Comparison of ENCODE assay signal across 15 cellular contexts in the genomic region with DNA sequence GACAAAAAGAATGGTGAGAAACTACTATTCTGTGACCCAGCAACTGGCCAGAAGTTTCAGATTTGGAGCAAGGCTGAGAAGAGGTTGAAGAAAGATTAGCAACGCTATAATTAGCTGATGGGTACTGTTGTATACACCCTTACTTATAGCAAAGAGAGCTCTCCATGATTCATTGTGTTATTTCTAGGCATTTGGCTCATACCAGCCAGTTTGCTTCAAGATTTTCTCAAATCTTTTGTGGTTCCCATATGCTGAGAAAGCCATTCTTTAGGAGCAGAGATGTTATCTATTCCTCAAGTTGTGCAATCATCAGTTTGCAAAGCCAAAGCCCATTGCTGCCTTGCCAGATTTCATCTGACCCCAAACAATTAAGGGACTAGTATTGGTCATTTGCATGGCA.
DNase-seq lines count a peak whose midpoint lies in the region; ATAC-seq and TF ChIP-seq lines count a peak whose summit lies in the region.
"Had no signal": no experiment of that assay in that cellular context is flagged by ENCODE, and none has a peak within 500 bp of the region (broad histone marks: within the 10 kb centered on the region; RNA-seq: fewer than 3 reads in every experiment).

No MANE protein-coding gene starts in this region.

- no peak overlapping the region for H3K14ac ChIP-seq in neuronal stem cell (ENCODE audit: low read length)

- no peaks in the 10 kb centered on the region for H3K27me3 ChIP-seq in neuronal stem cell (ENCODE audit: control insufficient read depth in 3 of 3, insufficient read depth in 3 of 3, low read depth in 1 of 3, low read length in 3 of 3)
- H3K27me3 ChIP-seq: cardiac muscle cell had no signal

- no peaks in the 10 kb centered on the region for H3K79me1 ChIP-seq in neuronal stem cell (ENCODE audit: low read depth, low read length)

- no peak for ATAC-seq in stimulated activated effector memory CD8-positive, alpha-beta T cell treated with anti-CD3 and anti-CD28 coated beads, Interleukin-12 subunit alpha, Interleukin-12 subunit beta, amount 100 ng/mL, for 72 hours
- ATAC-seq in GM18909 (IDR thresholded peaks at IDR 0.05; ENCODE audit: poor library complexity, unreplicated experiment) = no peak
- no peak for ATAC-seq in HG03135 (IDR thresholded peaks at IDR 0.05; ENCODE audit: unreplicated experiment)
- ATAC-seq: A549 had no signal

- no peaks in the 10 kb centered on the region for H3K36me3 ChIP-seq in neuronal stem cell (replicated peaks in 1 of 2; ENCODE audit: control insufficient read depth in 2 of 2, insufficient read depth in 2 of 2, low read length in 2 of 2)
- H3K36me3 ChIP-seq: cardiac muscle cell had no signal

- H4K91ac ChIP-seq in neuronal stem cell (ENCODE audit: low read depth, low read length, poor library complexity) = no peak overlapping the region

- CTCF ChIA-PET in AG04449 (lab: Yijun Ruan, JAX) = no interaction called here

- H4K8ac ChIP-seq in neuronal stem cell (ENCODE audit: low read depth, low read length) = no peak overlapping the region

- no peak overlapping the region for H2AK5ac ChIP-seq in neuronal stem cell (ENCODE audit: low read depth, low read length)

- no peak overlapping the region for H3K4ac ChIP-seq in neuronal stem cell (ENCODE audit: low read length)

- no peaks in the 10 kb centered on the region for H3K4me1 ChIP-seq in neuronal stem cell (ENCODE audit: control insufficient read depth in 2 of 2, insufficient read depth in 1 of 2, low read depth in 1 of 2, low read length in 2 of 2)

- H3K23ac ChIP-seq in neuronal stem cell (ENCODE audit: low read depth, low read length, poor library complexity) = no peak overlapping the region

- H3K4me3 Mint-ChIP-seq in stimulated activated effector memory CD8-positive, alpha-beta T cell treated with anti-CD3 and anti-CD28 coated beads, Interleukin-12 subunit alpha, Interleukin-12 subunit beta, amount 100 ng/mL, for 72 hours = no peak overlapping the region
- H3K4me3 Mint-ChIP-seq: activated CD4-positive, alpha-beta T cell treated with anti-CD3 and anti-CD28 coated beads, Interleukin-2, amount 10 ng/mL, durations not matched to agents 7 days and 5 days; T-helper 1 cell treated with Interleukin-12 subunit alpha and Interleukin-12 subunit beta and Interleukin-4 antibody, amounts not matched to agents 30 μg/mL and 1 μg/mL, for 36 hours; type B pancreatic cell had no signal

- no peak overlapping the region for H2BK12ac ChIP-seq in neuronal stem cell (ENCODE audit: low read length)

- H2BK120ac ChIP-seq in neuronal stem cell (ENCODE audit: low read depth, low read length) = no peak overlapping the region

- no peak overlapping the region for H3K18ac ChIP-seq in neuronal stem cell (ENCODE audit: low read length)

- POLR2A ChIA-PET in AG04449 (lab: Yijun Ruan, JAX) = interaction anchor here (0.9 to 1.6 kb wide), 3 partner anchors 10 to 56 kb away, joined by 3 to 7 read pairs (median 3); no protein-coding TSS in a partner anchor

- no peaks in the 10 kb centered on the region for H3K9me3 ChIP-seq in neuronal stem cell (replicated peaks in 1 of 2; ENCODE audit: control insufficient read depth in 2 of 2, insufficient read depth in 1 of 2, low read depth in 1 of 2, low read length in 2 of 2)
- H3K9me3 ChIP-seq: A549 had no signal

- no CpG with 5 or more reads among the region's 1 CpG for WGBS in neuronal stem cell (ENCODE audit: extremely low coverage in 2 of 2, insufficient read length in 2 of 2, insufficient replicate concordance in 1 of 2), 2 donors

- peaks cover 2% of the 10 kb centered on the region for H3K9me3 Mint-ChIP-seq in stimulated activated effector memory CD8-positive, alpha-beta T cell treated with anti-CD3 and anti-CD28 coated beads, Interleukin-12 subunit alpha, Interleukin-12 subunit beta, amount 100 ng/mL, for 72 hours
- H3K9me3 Mint-ChIP-seq: activated CD4-positive, alpha-beta T cell treated with anti-CD3 and anti-CD28 coated beads, Interleukin-2, amount 10 ng/mL, durations not matched to agents 7 days and 5 days; T-helper 1 cell treated with Interleukin-12 subunit alpha and Interleukin-12 subunit beta and Interleukin-4 antibody, amounts not matched to agents 30 μg/mL and 1 μg/mL, for 36 hours; type B pancreatic cell had no signal

- H3K36me3 Mint-ChIP-seq in stimulated activated effector memory CD8-positive, alpha-beta T cell treated with anti-CD3 and anti-CD28 coated beads, Interleukin-12 subunit alpha, Interleukin-12 subunit beta, amount 100 ng/mL, for 72 hours = no peaks in the 10 kb centered on the region
- H3K36me3 Mint-ChIP-seq: type B pancreatic cell had no signal

- H3K4me3 ChIP-seq in AG04449 (ENCODE audit: low read depth, low read length) (no peak overlapping the region), astrocyte of the spinal cord (ENCODE audit: low read depth, low read length) (no peak overlapping the region), neuronal stem cell (ENCODE audit: low read length in 2 of 2) (no peak overlapping the region)
- H3K4me3 ChIP-seq: A549, cardiac muscle cell, lung had no signal

- no peak overlapping the region for H2BK15ac ChIP-seq in neuronal stem cell (ENCODE audit: low read length)

- H3K27ac Mint-ChIP-seq in stimulated activated effector memory CD8-positive, alpha-beta T cell treated with anti-CD3 and anti-CD28 coated beads, Interleukin-12 subunit alpha, Interleukin-12 subunit beta, amount 100 ng/mL, for 72 hours = no peak overlapping the region
- H3K27ac Mint-ChIP-seq: activated CD4-positive, alpha-beta T cell treated with anti-CD3 and anti-CD28 coated beads, Interleukin-2, amount 10 ng/mL, durations not matched to agents 7 days and 5 days; T-helper 1 cell treated with Interleukin-12 subunit alpha and Interleukin-12 subunit beta and Interleukin-4 antibody, amounts not matched to agents 30 μg/mL and 1 μg/mL, for 36 hours; type B pancreatic cell had no signal

- H2AFZ ChIP-seq in neuronal stem cell (ENCODE audit: low read length) = no peak overlapping the region

- in situ Hi-C loops in astrocyte of the spinal cord (cut with HindIII; ENCODE audit: low sequenced_read_pairs) = no loop called here

- TF ChIP-seq CTCF in AG04449 (IDR thresholded peaks at IDR 0.05; ENCODE audit: insufficient read depth, low read length, missing control alignments) (no peak), astrocyte of the spinal cord (IDR thresholded peaks at IDR 0.05; ENCODE audit: low read depth, low read length) (no peak)

- H2BK5ac ChIP-seq in neuronal stem cell (ENCODE audit: low read length) = no peak overlapping the region

- H3K9ac ChIP-seq in neuronal stem cell (ENCODE audit: low read depth, low read length, poor library complexity) = no peak overlapping the region

- no peak overlapping the region for H3K27ac ChIP-seq in neuronal stem cell (replicated peaks; ENCODE audit: low read length)
- H3K27ac ChIP-seq: A549, cardiac muscle cell had no signal

- H3K4me1 Mint-ChIP-seq in stimulated activated effector memory CD8-positive, alpha-beta T cell treated with anti-CD3 and anti-CD28 coated beads, Interleukin-12 subunit alpha, Interleukin-12 subunit beta, amount 100 ng/mL, for 72 hours = peaks cover 22% of the 10 kb centered on the region

- H3K4me2 ChIP-seq in neuronal stem cell (ENCODE audit: insufficient read depth, low read length, poor library complexity, severe bottlenecking) = no peak overlapping the region
- H3K4me2 ChIP-seq: A549 had no signal

- DNase-seq in AG04449 (ENCODE audit: low read depth, low spot score) = peak; percentile 92
- DNase-seq in HS-5 (ENCODE audit: low read depth) = peak; percentile 88
- DNase-seq in astrocyte of the spinal cord (ENCODE audit: low read depth, low spot score) = peak; percentile 16
- DNase-seq in inferior parietal cortex (ENCODE audit: extremely low spot score) = peak; percentile 45
- DNase-seq in stimulated activated effector memory CD8-positive, alpha-beta T cell treated with anti-CD3 and anti-CD28 coated beads, Interleukin-12 subunit alpha, Interleukin-12 subunit beta, amount 100 ng/mL, for 72 hours (ENCODE audit: low spot score in 2 of 2) = no peak
- no peak for DNase-seq in neuronal stem cell (ENCODE audit: low spot score)
- DNase-seq: activated CD4-positive, alpha-beta T cell treated with anti-CD3 and anti-CD28 coated beads, Interleukin-2, amount 10 ng/mL, durations not matched to agents 7 days and 5 days; NCI-H2171 had no signal

Comparison
In these comparisons a context has a peak if more than half of its experiments do, and no peak if none do; other contexts are left out.
1. DNase-seq: peak in AG04449 (single experiment), HS-5 (single experiment), astrocyte of the spinal cord (single experiment) and inferior parietal cortex (single experiment); none in stimulated activated effector memory CD8-positive, alpha-beta T cell treated with anti-CD3 and anti-CD28 coated beads, Interleukin-12 subunit alpha, Interleukin-12 subunit beta, amount 100 ng/mL, for 72 hours (0 of 2) and neuronal stem cell (single experiment).